ENCODE assay signal across 10 cellular contexts in genomic region chr7:70072220-70072619, GRCh38.
DNase-seq lines count a peak whose midpoint lies in the region; ATAC-seq, FAIRE-seq and TF ChIP-seq lines count a peak whose summit lies in the region.
"Had no signal": no experiment of that assay in that cellular context is flagged by ENCODE, and none has a peak within 500 bp of the region (broad histone marks: within the 10 kb centered on the region; RNA-seq: fewer than 3 reads in every experiment).

No MANE protein-coding gene starts in this region.

- no peak for TF ChIP-seq POLR2A in H54 (IDR thresholded peaks at IDR 0.05; ENCODE audit: low read depth, low read length)

- H3K4me3 Mint-ChIP-seq in progenitor cell of endocrine pancreas (ENCODE audit: low read depth) = peak overlapping the region; percentile 32
- H3K4me3 Mint-ChIP-seq in activated T-cell treated with anti-CD3 and anti-CD28 coated beads, Interleukin-2, amount 50 U/mL, for 24 hours = no peak overlapping the region
- H3K4me3 Mint-ChIP-seq: activated B cell treated with CpG ODN at 0.5 μM for 24 hours had no signal

- peak overlapping the region; percentile 69 for H3K27ac Mint-ChIP-seq in progenitor cell of endocrine pancreas
- no peak overlapping the region for H3K27ac Mint-ChIP-seq in activated T-cell treated with anti-CD3 and anti-CD28 coated beads, Interleukin-2, amount 50 U/mL, for 24 hours
- H3K27ac Mint-ChIP-seq: activated B cell treated with CpG ODN at 0.5 μM for 24 hours had no signal

- H3K4me1 Mint-ChIP-seq in progenitor cell of endocrine pancreas (ENCODE audit: low read depth) = peaks cover 25% of the 10 kb centered on the region
- no peaks in the 10 kb centered on the region for H3K4me1 Mint-ChIP-seq in activated T-cell treated with anti-CD3 and anti-CD28 coated beads, Interleukin-2, amount 50 U/mL, for 24 hours (ENCODE audit: low read depth)

- no peak for ATAC-seq in GM21423 (IDR thresholded peaks at IDR 0.05; ENCODE audit: unreplicated experiment)
- ATAC-seq in HG02571 (IDR thresholded peaks at IDR 0.05; ENCODE audit: unreplicated experiment) = no peak

- H3K27me3 Mint-ChIP-seq in progenitor cell of endocrine pancreas = no peaks in the 10 kb centered on the region
- H3K27me3 Mint-ChIP-seq in activated T-cell treated with anti-CD3 and anti-CD28 coated beads, Interleukin-2, amount 50 U/mL, for 24 hours = no peaks in the 10 kb centered on the region
- H3K27me3 Mint-ChIP-seq: activated B cell treated with CpG ODN at 0.5 μM for 24 hours had no signal

- no peaks in the 10 kb centered on the region for H3K9me3 Mint-ChIP-seq in progenitor cell of endocrine pancreas (ENCODE audit: low read depth)
- H3K9me3 Mint-ChIP-seq in activated T-cell treated with anti-CD3 and anti-CD28 coated beads, Interleukin-2, amount 50 U/mL, for 24 hours = no peaks in the 10 kb centered on the region
- H3K9me3 Mint-ChIP-seq: activated B cell treated with CpG ODN at 0.5 μM for 24 hours had no signal

- H3K36me3 Mint-ChIP-seq in progenitor cell of endocrine pancreas (ENCODE audit: insufficient read depth) = no peaks in the 10 kb centered on the region
- no peaks in the 10 kb centered on the region for H3K36me3 Mint-ChIP-seq in activated T-cell treated with anti-CD3 and anti-CD28 coated beads, Interleukin-2, amount 50 U/mL, for 24 hours (ENCODE audit: low read depth)

- TF ChIP-seq CTCF in progenitor cell of endocrine pancreas (IDR thresholded peaks at IDR 0.05; ENCODE audit: unreplicated experiment) = no peak

- FAIRE-seq in H54 (lab: Jason Lieb, UNC) = peak; percentile 69

- DNase-seq in H54 (ENCODE audit: insufficient read length, low spot score) (no peak), NCI-H524 (lab: John Stamatoyannopoulos, UW) (peak; percentile 63 to 88), fibroblast of peridontal ligament (ENCODE audit: extremely low read depth) (peak; percentile 43), progenitor cell of endocrine pancreas (ENCODE audit: low spot score, unreplicated experiment) (no peak), midbrain (lab: John Stamatoyannopoulos, UW) (no peak)
- no peak for DNase-seq in activated T-cell treated with anti-CD3 and anti-CD28 coated beads, Interleukin-2, amount 50 U/mL, for 24 hours
- DNase-seq: activated B cell treated with CpG ODN at 0.5 μM for 24 hours, activated gamma-delta T cell treated with Interleukin-2 at 50 U/mL for 16 hours had no signal

Comparison
In these comparisons a context has a peak if more than half of its experiments do, and no peak if none do; other contexts are left out.
1. DNase-seq: peak in NCI-H524 (2 of 2) and fibroblast of peridontal ligament (single experiment); none in H54 (single experiment), progenitor cell of endocrine pancreas (single experiment), midbrain (single experiment) and activated T-cell treated with anti-CD3 and anti-CD28 coated beads, Interleukin-2, amount 50 U/mL, for 24 hours (single experiment).